ENCODE assay signal across 1 cellular context in genomic region chr10:89491932-89492331, GRCh38.
TF ChIP-seq lines count a peak whose summit lies in the region.

No MANE protein-coding gene starts in this region.

TF ChIP-seq in WTC11, 78 proteins besides CTCF, POLR2A, EP300 and RAD21 (continued from another document):
- TF ChIP-seq IRF1 (CRISPR knock-in tag; IDR thresholded peaks at IDR 0.05) (no peak), MYBL2 (CRISPR knock-in tag; IDR thresholded peaks at IDR 0.05) (no peak), CBFB (CRISPR knock-in tag; IDR thresholded peaks at IDR 0.05; ENCODE audit: low read depth) (no peak), TEAD4 (CRISPR knock-in tag; IDR thresholded peaks at IDR 0.05) (no peak), JAZF1 (CRISPR knock-in tag; IDR thresholded peaks at IDR 0.05) (no peak), HMGXB4 (CRISPR knock-in tag; IDR thresholded peaks at IDR 0.05) (no peak), ZSCAN18 (CRISPR knock-in tag; IDR thresholded peaks at IDR 0.05) (no peak), FOXP4 (CRISPR knock-in tag; IDR thresholded peaks at IDR 0.05) (no peak), NFE2L1 (CRISPR knock-in tag; IDR thresholded peaks at IDR 0.05) (no peak)
